8 cellular contexts compared by ENCODE assay signal in the genomic region with DNA sequence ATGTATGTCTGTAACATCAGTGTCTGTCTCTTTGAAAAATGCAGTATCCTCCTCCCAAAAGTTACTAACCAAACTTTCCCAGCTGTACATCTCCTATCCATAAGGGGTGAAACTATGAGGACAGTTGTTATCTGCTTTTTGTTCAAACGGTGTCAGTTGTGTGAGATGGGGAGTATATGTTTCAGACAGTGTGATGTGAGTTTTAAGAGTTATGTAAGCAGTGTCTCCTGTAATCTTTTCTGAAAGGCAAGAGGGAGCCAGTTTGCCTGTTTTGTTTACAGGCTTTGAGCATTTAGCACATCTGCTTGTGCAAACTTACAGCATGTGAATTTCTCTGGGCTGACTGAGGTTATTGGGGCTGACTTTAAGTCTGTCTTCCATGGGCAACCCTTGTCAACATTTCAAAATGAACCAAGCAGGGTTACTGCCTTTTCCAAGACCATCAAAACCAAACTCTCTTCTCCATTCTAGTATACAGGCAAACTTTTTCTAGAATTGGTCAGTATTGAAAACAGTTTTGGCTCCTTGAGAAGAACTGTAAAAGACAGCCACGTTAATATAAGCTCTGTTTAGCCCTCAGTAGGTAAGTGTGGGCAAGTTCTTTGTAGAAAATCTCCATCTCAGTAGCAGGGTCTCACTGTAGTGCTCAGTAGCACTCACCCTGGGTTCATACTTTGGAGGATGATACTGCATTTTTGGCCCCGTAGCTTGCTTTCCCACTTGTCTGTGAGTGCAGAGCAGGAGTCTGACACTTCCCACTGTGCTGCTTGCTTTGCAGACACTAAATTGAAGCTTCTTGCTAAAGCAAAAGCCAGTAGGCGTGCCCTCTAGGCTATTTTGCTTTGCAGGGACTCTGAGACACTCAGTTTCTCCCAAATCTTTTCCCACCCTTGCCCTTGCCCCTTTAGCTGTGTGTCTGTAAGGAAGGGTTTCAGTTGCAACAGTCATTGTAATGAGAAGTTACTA. TPM values are rescaled to one million over a fixed set of nuclear protein-coding genes. Genes with fewer than 3 reads are reported as not detected.
A peak's percentile ranks its signal among the peaks of the same experiment; 100 is the strongest.
DNase-seq lines count a peak whose midpoint lies in the region; ATAC-seq, FAIRE-seq and TF ChIP-seq lines count a peak whose summit lies in the region.

No MANE protein-coding gene starts in this region.

- TF ChIP-seq EP300 in K562 (IDR thresholded peaks at IDR 0.05; ENCODE audit: low read length) = no peak; the same call in 1 of the 2 replicates
- no peak for TF ChIP-seq EP300 in upper lobe of left lung (IDR thresholded peaks at IDR 0.05)

- WGBS in K562 (ENCODE audit: insufficient coverage, low coverage, missing lambda C conversion rate) = 14% methylated on average over 4 of the region's 4 CpGs
- 16 to 23% methylated on average over 4 of the region's 4 CpGs for WGBS in upper lobe of left lung, 2 donors

- H3K36me3 ChIP-seq in K562 (ENCODE audit: control insufficient read depth, insufficient read depth, low read length) (peaks cover 10% of the 10 kb centered on the region; the same call in 2 of the 3 replicates), upper lobe of left lung (peaks cover 0 to 8% (median 0%) of the 10 kb centered on the region in 4 donors)

- DNase-seq in Right ventricle myocardium inferior (ENCODE audit: missing footprints) (no peak), cardiac septum (ENCODE audit: low spot score) (no peak), K562 (ENCODE audit: extremely low read depth in 1 of 4, low spot score in 3 of 4) (peak in 3 of 4 experiments; percentile 20 to 75 (median 61)), medulla oblongata (ENCODE audit: extremely low spot score) (peak; percentile 67), upper lobe of left lung (peak in 1 of 2 donors; percentile 59)
- no peak for DNase-seq in stimulated activated CD4-positive, alpha-beta T cell treated with anti-CD3 and anti-CD28 coated beads, Interleukin-4, amount 100 ng/mL, for 1 hour

- peak overlapping the region; percentile 16 to 64; a peak in 3 of 4 replicates for H3K9ac ChIP-seq in K562 (ENCODE audit: insufficient read depth in 1 of 2, low read depth in 2 of 2, low read length in 2 of 2)

- peak; percentile 78 for FAIRE-seq in K562 (lab: Jason Lieb, UNC)

- H3K27me3 ChIP-seq in K562 (ENCODE audit: control insufficient read depth in 2 of 2, insufficient read depth in 2 of 2, low read length in 2 of 2) (no peaks in the 10 kb centered on the region), upper lobe of left lung (no peaks in the 10 kb centered on the region)

- H3K4me1 ChIP-seq in K562 (replicated peaks in 1 of 2; ENCODE audit: control insufficient read depth in 2 of 2, insufficient read depth in 2 of 2, low read length in 2 of 2) (peaks cover 3 to 52% of the 10 kb centered on the region in 2 experiments; a peak in 4 of 5 replicates), upper lobe of left lung (peaks cover 56 to 68% (median 60%) of the 10 kb centered on the region in 4 donors)

- H3K4me2 ChIP-seq in K562 (ENCODE audit: insufficient read depth, low read length) = peak overlapping the region; percentile 75

- H4K20me1 ChIP-seq in K562 (replicated peaks; ENCODE audit: control insufficient read depth, insufficient read depth, low read length) = no peaks in the 10 kb centered on the region

- H3K79me2 ChIP-seq in K562 (ENCODE audit: control insufficient read depth, insufficient read depth, low read length) = peaks cover 4% of the 10 kb centered on the region; the same call in 1 of the 3 replicates

- TF ChIP-seq POLR2A in K562 (conservative IDR thresholded peaks at IDR 0.05) = no peak
- TF ChIP-seq POLR2A in upper lobe of left lung (IDR thresholded peaks at IDR 0.05) = peak in 1 of 4 donors; percentile 61

- peak; percentile 65 for ATAC-seq in Right ventricle myocardium inferior
- ATAC-seq in K562 = peak; percentile 84
- ATAC-seq in upper lobe of left lung (ENCODE audit: low FRiP score in 2 of 2) = peak; percentile 44 to 60
- no peak for ATAC-seq in GM19463 (IDR thresholded peaks at IDR 0.05; ENCODE audit: unreplicated experiment)
- ATAC-seq in HG03097 (IDR thresholded peaks at IDR 0.05; ENCODE audit: low FRiP score, unreplicated experiment) = no peak

- CTCF ChIA-PET in K562 (lab: Yijun Ruan, JAX; ENCODE audit: low intra/inter-chr PET ratio) = interaction anchor here (0.6 kb wide), 1 partner anchor 11 kb away, joined by 6 read pairs; no protein-coding TSS in a partner anchor

- peak overlapping the region; percentile 78 for H2AFZ ChIP-seq in K562 (ENCODE audit: low read depth, low read length)

- TF ChIP-seq CTCF in K562 (IDR thresholded peaks at IDR 0.05 in 2 of 3, conservative IDR thresholded peaks at IDR 0.05 in 1 of 3; ENCODE audit: insufficient read depth in 2 of 3, low read depth in 1 of 3, low read length in 3 of 3) (peak in 1 of 3 experiments; percentile 6; a peak in 1 of 6 replicates), upper lobe of left lung (IDR thresholded peaks at IDR 0.05) (no peak)

- POLR2A ChIA-PET in K562 (lab: Yijun Ruan, JAX) = interaction anchor here (0.6 to 1.6 kb wide), 10 partner anchors 10 to 88 kb away, joined by 3 to 5 read pairs (median 4); a partner anchor contains a TSS

- peak overlapping the region; percentile 88 for H3K27ac ChIP-seq in K562 (ENCODE audit: extremely low read depth, low read depth, low read length)
- peak overlapping the region; percentile 69 to 84 (median 80) for H3K27ac ChIP-seq in upper lobe of left lung

- TF ChIP-seq RAD21 in K562 (CRISPR knock-in tag; conservative IDR thresholded peaks at IDR 0.05 in 1 of 2, IDR thresholded peaks at IDR 0.05 in 1 of 2) = peak; percentile 10 to 15; a peak in 1 of 4 replicates

- BruUV-seq in K562 (replicated peaks; lab: Mats Ljungman, UMichigan) = TSS peak; percentile 64

- H3K4me3 ChIP-seq in K562 (peak overlapping the region; percentile 9; the same call in 1 of the 2 replicates), upper lobe of left lung (peak overlapping the region in 2 of 4 donors; percentile 22 to 25)

- intact Hi-C loops in Right ventricle myocardium inferior (cut with DNase I) (no loop called here), cardiac septum (cut with DNase I) (no loop called here), K562 (cut with micrococcal nuclease) (loop anchor here (2.0 kb wide), 1 partner anchor 34 kb away; a partner anchor contains a TSS)

- H3K9me1 ChIP-seq in K562 (ENCODE audit: control insufficient read depth, insufficient read depth, low read length) = no peaks in the 10 kb centered on the region

- in situ Hi-C loops in K562 (cut with MboI) = no loop called here

- H3K9me3 ChIP-seq in K562 (replicated peaks; ENCODE audit: control insufficient read depth, insufficient read depth, low read depth, low read length) (no peaks in the 10 kb centered on the region), upper lobe of left lung (no peaks in the 10 kb centered on the region)

TF ChIP-seq in K562, 482 proteins besides CTCF, POLR2A, EP300 and RAD21 (continues in another document):
- TF ChIP-seq BCOR (IDR thresholded peaks at IDR 0.05) = peak; percentile 47; the same call in 1 of the 2 replicates

RNA-seq across cellular contexts. Expression of a gene that starts 34.5 kb away (rescaled TPM):
- total RNA-seq in Right ventricle myocardium inferior (84.2 TPM), cardiac septum (41.7 TPM), K562 (2014; rRNA removed) (696 and 1,428 TPM in 2 replicates), K562 (2014; rRNA removed; fragmentation: Illumina TruSeq; extraction: Trizol) (461 and 476 TPM in 2 replicates), K562 (2015; rRNA removed; fragmentation: Illumina TruSeq; extraction: Trizol) (488 and 504 TPM in 2 replicates), K562 (2021) (337 and 346 TPM in 2 replicates), upper lobe of left lung (10 to 100 TPM; 25.1 to 84.7 (median 50.1) TPM)
- 23.3 and 112 TPM in 2 replicates for total RNA-seq in K562 (2011; cell fraction: chromatin; rRNA removed; ENCODE audit: low replicate concordance)
- 24.3 and 27.0 TPM in 2 replicates for total RNA-seq in K562 (2011; cell fraction: nucleolus; rRNA removed)
- total RNA-seq in K562 (2011; cell fraction: nucleoplasm; rRNA removed) = 34.6 and 38.8 TPM in 2 replicates
- polyA plus RNA-seq in K562 (2011; rRNA removed) (96.9 and 147 TPM in 2 replicates), K562 (2014; fragmentation: Illumina TruSeq; extraction: Trizol) (455 and 517 TPM in 2 replicates), K562 (2014; fragmentation: Nextera tagmentation; extraction: Ambion mirVana) (100 to 1,000 TPM; 468 to 510 TPM), K562 (2014; rRNA removed) (1,244 and 1,576 TPM in 2 replicates)
- polyA plus RNA-seq in K562 (2011; cell fraction: cytosol; rRNA removed) = 33.9 and 55.7 TPM in 2 replicates
- polyA plus RNA-seq in K562 (2011; cell fraction: nucleus; rRNA removed) = 25.6 and 30.5 TPM in 2 replicates
- 217 and 328 TPM in 2 replicates for polyA plus RNA-seq in K562 (2012)
- 106 and 118 TPM in 2 replicates for polyA minus RNA-seq in K562 (2011; rRNA and poly(A)+ RNA removed)
- 54.5 and 56.8 TPM in 2 replicates for polyA minus RNA-seq in K562 (2011; cell fraction: cytosol; rRNA and poly(A)+ RNA removed)
- 30.0 and 70.6 TPM in 2 replicates for polyA minus RNA-seq in K562 (2011; cell fraction: nucleus; rRNA and poly(A)+ RNA removed)

RNA-seq across cellular contexts. Expression of a gene that starts 57.9 kb away (rescaled TPM):
- total RNA-seq in Right ventricle myocardium inferior = 29.2 TPM
- 24.4 TPM for total RNA-seq in cardiac septum
- 21.1 and 37.3 TPM in 2 replicates for total RNA-seq in K562 (2011; cell fraction: chromatin; rRNA removed; ENCODE audit: low replicate concordance)
- total RNA-seq in K562 (2011; cell fraction: nucleolus; rRNA removed) = 16.8 and 19.3 TPM in 2 replicates
- 28.0 and 54.0 TPM in 2 replicates for total RNA-seq in K562 (2011; cell fraction: nucleoplasm; rRNA removed)
- total RNA-seq in K562 (2014; rRNA removed) = 36.2 and 54.9 TPM in 2 replicates
- 52.1 and 54.4 TPM in 2 replicates for total RNA-seq in K562 (2014; rRNA removed; fragmentation: Illumina TruSeq; extraction: Trizol)
- 32.5 and 38.1 TPM in 2 replicates for total RNA-seq in K562 (2015; rRNA removed; fragmentation: Illumina TruSeq; extraction: Trizol)
- total RNA-seq in K562 (2021) = 50.2 and 51.9 TPM in 2 replicates
- 64.1 and 78.2 TPM in 2 replicates for polyA plus RNA-seq in K562 (2011; rRNA removed)
- 29.7 and 49.3 TPM in 2 replicates for polyA plus RNA-seq in K562 (2011; cell fraction: cytosol; rRNA removed)
- 45.1 and 60.4 TPM in 2 replicates for polyA plus RNA-seq in K562 (2011; cell fraction: nucleus; rRNA removed)
- polyA plus RNA-seq in K562 (2012) = 34.4 and 50.9 TPM in 2 replicates
- polyA plus RNA-seq in K562 (2014; fragmentation: Illumina TruSeq; extraction: Trizol) = 41.6 and 52.1 TPM in 2 replicates
- polyA plus RNA-seq in K562 (2014; fragmentation: Nextera tagmentation; extraction: Ambion mirVana) = 100 to 1,000 TPM; 215 to 231 TPM
- 55.3 and 74.1 TPM in 2 replicates for polyA plus RNA-seq in K562 (2014; rRNA removed)
- polyA minus RNA-seq in K562 (2011; rRNA and poly(A)+ RNA removed) = 36.3 and 40.6 TPM in 2 replicates
- 11.5 and 13.2 TPM in 2 replicates for polyA minus RNA-seq in K562 (2011; cell fraction: cytosol; rRNA and poly(A)+ RNA removed)
- polyA minus RNA-seq in K562 (2011; cell fraction: nucleus; rRNA and poly(A)+ RNA removed) = 16.8 and 28.3 TPM in 2 replicates
- total RNA-seq in upper lobe of left lung = 10 to 100 TPM; 11.5 to 28.9 (median 18.8) TPM

Comparison
In these comparisons a context has a peak if more than half of its experiments do, and no peak if none do; other contexts are left out.
1. ATAC-seq: peak in Right ventricle myocardium inferior (single experiment), K562 (single experiment) and upper lobe of left lung (2 of 2); none in GM19463 (single experiment) and HG03097 (single experiment).
2. DNase-seq: peak in K562 (3 of 4) and medulla oblongata (single experiment); none in Right ventricle myocardium inferior (single experiment), cardiac septum (single experiment) and stimulated activated CD4-positive, alpha-beta T cell treated with anti-CD3 and anti-CD28 coated beads, Interleukin-4, amount 100 ng/mL, for 1 hour (single experiment).